8 cellular contexts compared by ENCODE assay signal in the genomic region with DNA sequence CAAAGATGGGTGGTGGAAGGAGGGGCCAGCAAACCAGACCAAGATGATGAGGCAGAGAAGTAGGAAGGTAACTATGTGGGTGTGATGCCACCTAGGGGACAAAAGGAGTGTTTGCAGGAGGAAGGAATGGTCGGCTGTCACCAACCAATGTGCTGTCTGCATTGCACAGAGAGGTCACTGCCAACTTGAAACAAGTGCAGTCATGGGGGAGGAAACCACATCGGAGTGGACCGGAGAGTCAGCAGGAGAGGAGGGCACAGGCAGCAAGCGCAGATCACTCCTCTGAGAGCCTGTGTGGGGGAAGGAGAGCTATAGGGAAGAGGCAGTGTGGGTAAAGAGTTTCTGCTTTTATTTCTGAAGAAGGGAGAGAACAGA. TPM values are rescaled to one million over a fixed set of nuclear protein-coding genes. Genes with fewer than 3 reads are reported as not detected.
A peak's percentile ranks its signal among the peaks of the same experiment; 100 is the strongest.
DNase-seq lines count a peak whose midpoint lies in the region; ATAC-seq and TF ChIP-seq lines count a peak whose summit lies in the region.

No MANE protein-coding gene starts in this region.

- no peaks in the 10 kb centered on the region for H3K36me3 Mint-ChIP-seq in naive thymus-derived CD8-positive, alpha-beta T cell

- no peak overlapping the region for H3K27ac Mint-ChIP-seq in naive thymus-derived CD8-positive, alpha-beta T cell

- H3K9me3 ChIP-seq in esophagus muscularis mucosa = no peaks in the 10 kb centered on the region

- peaks cover 0 to 6% (median 0%) of the 10 kb centered on the region in 5 donors for H3K27me3 Mint-ChIP-seq in naive thymus-derived CD8-positive, alpha-beta T cell

- 4% methylated on average over 4 of the region's 4 CpGs for WGBS in esophagus muscularis mucosa

- POLR2A ChIA-PET in naive thymus-derived CD8-positive, alpha-beta T cell (lab: Charles Lee) = interaction anchor here (1.1 to 1.6 kb wide), 2 partner anchors 39 to 119 kb away, joined by 3 to 7 read pairs; partner anchors contain the start of gene FGFBP2

- peaks cover 6 to 9% (median 9%) of the 10 kb centered on the region in 4 donors for H3K4me1 ChIP-seq in esophagus muscularis mucosa

- peak; percentile 53 for DNase-seq in COR-L47 (lab: John Stamatoyannopoulos, UW)
- DNase-seq in NCI-H774 (lab: John Stamatoyannopoulos, UW) = peak; percentile 36
- peak in 2 of 3 experiments; percentile 5 to 18 for DNase-seq in activated CD8-positive, alpha-beta memory T cell treated with anti-CD3 and anti-CD28 coated beads for 48 hours (ENCODE audit: low read depth in 2 of 3, low spot score in 2 of 3)
- DNase-seq in esophagus muscularis mucosa (ENCODE audit: extremely low spot score) = no peak
- DNase-seq in naive thymus-derived CD8-positive, alpha-beta T cell = peak in 9 of 10 donors; percentile 13 to 74 (median 53)
- peak; percentile 43 for DNase-seq in stromal cell of bone marrow (ENCODE audit: low read depth)

- ATAC-seq in GM19324 (IDR thresholded peaks at IDR 0.05; ENCODE audit: low FRiP score, unreplicated experiment) (peak; percentile 90), HG03354 (IDR thresholded peaks at IDR 0.05; ENCODE audit: poor library complexity, severe bottlenecking, unreplicated experiment) (peak; percentile 99)
- ATAC-seq in naive thymus-derived CD8-positive, alpha-beta T cell = peak; percentile 84 to 91

- H3K36me3 ChIP-seq in esophagus muscularis mucosa = no peaks in the 10 kb centered on the region

- peak; percentile 78 to 86 (median 81) for TF ChIP-seq CTCF in esophagus muscularis mucosa (IDR thresholded peaks at IDR 0.05)

- intact Hi-C loops in esophagus muscularis mucosa (cut with DNase I) = loop anchor here (2.0 to 5.0 kb wide), 3 partner anchors 39 to 195 kb away; partner anchors contain the start of gene FGFBP2

- H3K4me1 Mint-ChIP-seq in naive thymus-derived CD8-positive, alpha-beta T cell = peaks cover 0 to 3% (median 0%) of the 10 kb centered on the region in 4 donors

- H3K27ac ChIP-seq in esophagus muscularis mucosa (replicated peaks in 1 of 4) = no peak overlapping the region

- TF ChIP-seq EP300 in esophagus muscularis mucosa (IDR thresholded peaks at IDR 0.05) = no peak

- no peak overlapping the region for H3K4me3 Mint-ChIP-seq in naive thymus-derived CD8-positive, alpha-beta T cell

- TF ChIP-seq POLR2A in esophagus muscularis mucosa (IDR thresholded peaks at IDR 0.05; ENCODE audit: low read depth) = no peak

- no peaks in the 10 kb centered on the region for H3K9me3 Mint-ChIP-seq in naive thymus-derived CD8-positive, alpha-beta T cell

- H3K27me3 ChIP-seq in esophagus muscularis mucosa = no peaks in the 10 kb centered on the region

- H3K4me3 ChIP-seq in esophagus muscularis mucosa = no peak overlapping the region

RNA-seq across cellular contexts. Expression of gene FGFBP2, which starts 38.5 kb away (rescaled TPM):
- total RNA-seq in esophagus muscularis mucosa = 1 to 10 TPM; 2.8 to 6.7 (median 6.0) TPM
- total RNA-seq in naive thymus-derived CD8-positive, alpha-beta T cell = 10 to 100 TPM; 12.8 to 13.3 TPM
- 100 to 1,000 TPM in 1 of 3 donors, 10 to 100 TPM in 1, 1 to 10 TPM in 1; 6.0 to 118 (median 17.7) TPM for polyA plus RNA-seq in naive thymus-derived CD8-positive, alpha-beta T cell
